Comparison of ENCODE assay signal across 8 cellular contexts in the genomic region with DNA sequence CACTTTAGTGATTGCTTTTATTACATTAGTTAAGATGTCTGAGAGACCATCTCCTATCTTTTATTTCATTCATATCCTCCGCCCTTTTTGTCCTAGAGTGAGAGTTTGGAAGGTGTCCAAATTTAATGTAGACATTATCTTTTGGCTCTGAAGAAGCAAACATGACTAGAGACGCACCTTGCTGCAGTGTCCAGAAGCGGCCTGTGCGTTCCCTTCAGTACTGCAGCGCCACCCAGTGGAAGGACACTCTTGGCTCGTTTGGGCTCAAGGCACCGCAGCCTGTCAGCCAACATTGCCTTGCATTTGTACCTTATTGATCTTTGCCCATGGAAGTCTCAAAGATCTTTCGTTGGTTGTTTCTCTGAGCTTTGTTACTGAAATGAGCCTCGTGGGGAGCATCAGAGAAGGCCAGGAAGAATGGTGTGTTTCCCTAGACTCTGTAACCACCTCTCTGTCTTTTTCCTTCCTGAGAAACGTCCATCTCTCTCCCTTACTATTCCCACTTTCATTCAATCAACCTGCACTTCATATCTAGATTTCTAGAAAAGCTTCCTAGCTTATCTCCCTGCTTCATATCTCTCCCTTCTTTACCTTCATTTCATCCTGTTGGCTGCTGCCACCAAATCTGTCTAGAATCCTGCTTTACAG.
A peak's percentile ranks its signal among the peaks of the same experiment; 100 is the strongest.
DNase-seq lines count a peak whose midpoint lies in the region; ATAC-seq and TF ChIP-seq lines count a peak whose summit lies in the region.

No MANE protein-coding gene starts in this region.

- TF ChIP-seq CTCF in GM10248 (IDR thresholded peaks at IDR 0.05; ENCODE audit: control extremely low read depth, extremely low read depth, low read depth, missing control alignments) (peak; percentile 42), coronary artery (IDR thresholded peaks at IDR 0.05) (peak; percentile 42)

- no peaks in the 10 kb centered on the region for H3K9me3 Mint-ChIP-seq in memory B cell

- CTCF ChIA-PET in GM10248 (lab: Yijun Ruan, JAX) = interaction anchor here (0.7 to 3.9 kb wide), 11 partner anchors 9 to 65 kb away, joined by 3 to 33 read pairs (median 3); a partner anchor contains a TSS

- ATAC-seq in memory B cell (ENCODE audit: low read depth) (peak; percentile 78), GM21360 (IDR thresholded peaks at IDR 0.05; ENCODE audit: unreplicated experiment) (no peak)

- DNase-seq in GM10248 (ENCODE audit: extremely low spot score) (no peak), NCI-H2029 (lab: John Stamatoyannopoulos, UW) (peak; percentile 59), coronary artery (ENCODE audit: low spot score) (no peak), memory B cell (ENCODE audit: low spot score in 2 of 2) (peak; percentile 51 to 54), HK-2 (ENCODE audit: unreplicated experiment) (no peak)
- peak; percentile 83 to 85 for DNase-seq in activated CD4-positive, alpha-beta T cell treated with anti-CD3 and anti-CD28 coated beads, Interleukin-2, amount 50 U/mL, for 48 hours
- peak; percentile 25 to 49 for DNase-seq in stimulated activated CD8-positive, alpha-beta memory T cell treated with anti-CD3 and anti-CD28 coated beads, Interleukin-4, amount 100 ng/mL, for 1 hour (ENCODE audit: low read depth in 2 of 2, low spot score in 1 of 2)

- no peak overlapping the region for H3K4me3 ChIP-seq in coronary artery

- POLR2A ChIA-PET in GM10248 (lab: Yijun Ruan, JAX) = interaction anchor here (0.7 kb wide), 1 partner anchor 18 kb away, joined by 3 read pairs; a partner anchor contains a TSS

- peak overlapping the region; percentile 58 for H3K27ac Mint-ChIP-seq in memory B cell

- no peak overlapping the region for H3K4me3 Mint-ChIP-seq in memory B cell

- no peak overlapping the region for H3K27ac ChIP-seq in coronary artery

- no peaks in the 10 kb centered on the region for H3K27me3 Mint-ChIP-seq in memory B cell

- peaks cover 53% of the 10 kb centered on the region for H3K36me3 Mint-ChIP-seq in memory B cell

- H3K4me1 Mint-ChIP-seq in memory B cell = peaks cover 22% of the 10 kb centered on the region

Comparison
In these comparisons a context has a peak if more than half of its experiments do, and no peak if none do; other contexts are left out.
1. DNase-seq: peak in NCI-H2029 (single experiment), activated CD4-positive, alpha-beta T cell treated with anti-CD3 and anti-CD28 coated beads, Interleukin-2, amount 50 U/mL, for 48 hours (2 of 2), memory B cell (2 of 2) and stimulated activated CD8-positive, alpha-beta memory T cell treated with anti-CD3 and anti-CD28 coated beads, Interleukin-4, amount 100 ng/mL, for 1 hour (2 of 2); none in GM10248 (single experiment), coronary artery (single experiment) and HK-2 (single experiment).